Comparison of ENCODE assay signal across 13 cellular contexts in genomic region chr14:49975799-49976198, GRCh38.
DNase-seq lines count a peak whose midpoint lies in the region; FAIRE-seq and TF ChIP-seq lines count a peak whose summit lies in the region.
"Had no signal": no experiment of that assay in that cellular context is flagged by ENCODE, and none has a peak within 500 bp of the region (broad histone marks: within the 10 kb centered on the region; RNA-seq: fewer than 3 reads in every experiment).

No MANE protein-coding gene starts in this region.

- H3K36me3 ChIP-seq in astrocyte (ENCODE audit: insufficient read depth, low read length): no peaks in the 10 kb centered on the region
- H3K36me3 ChIP-seq in mesodermal cell (ENCODE audit: control insufficient read depth, insufficient read depth, low read length): no peaks in the 10 kb centered on the region
- no peaks in the 10 kb centered on the region for H3K36me3 ChIP-seq in transverse colon

- TF ChIP-seq CTCF in astrocyte (IDR thresholded peaks at IDR 0.05; ENCODE audit: insufficient read depth, low read depth, low read length) (no peak), transverse colon (IDR thresholded peaks at IDR 0.05) (no peak)

- no peaks in the 10 kb centered on the region for H3K27me3 ChIP-seq in astrocyte (ENCODE audit: insufficient read depth, low read length)
- no peaks in the 10 kb centered on the region for H3K27me3 ChIP-seq in transverse colon

- intact Hi-C loops in transverse colon (cut with DNase I; ENCODE audit: low total_unique reads): loop anchor here (5.0 kb wide), 1 partner anchor 83 kb away; the partner anchor contains the start of gene ARF6

- H3K4me1 ChIP-seq in astrocyte (ENCODE audit: insufficient read depth, low read length): peaks cover 46% of the 10 kb centered on the region
- peaks cover 46% of the 10 kb centered on the region for H3K4me1 ChIP-seq in mesodermal cell (ENCODE audit: control insufficient read depth, insufficient read depth, low read length, poor library complexity, severe bottlenecking)
- H3K4me1 ChIP-seq in transverse colon: peaks cover 45 to 76% (median 57%) of the 10 kb centered on the region in 4 donors

- peak overlapping the region; percentile 49 for H3K4me2 ChIP-seq in astrocyte (ENCODE audit: low read length)

- H3K4me1 Mint-ChIP-seq in activated naive CD4-positive, alpha-beta T cell treated with anti-CD3 and anti-CD28 coated beads, Interleukin-2, amount 50 U/mL, for 24 hours: peaks cover 89% of the 10 kb centered on the region
- peaks cover 47% of the 10 kb centered on the region for H3K4me1 Mint-ChIP-seq in astrocyte (ENCODE audit: low read depth, unreplicated experiment)

- H3K9me3 Mint-ChIP-seq in activated naive CD4-positive, alpha-beta T cell treated with anti-CD3 and anti-CD28 coated beads, Interleukin-2, amount 50 U/mL, for 24 hours: no peaks in the 10 kb centered on the region
- no peaks in the 10 kb centered on the region for H3K9me3 Mint-ChIP-seq in astrocyte (ENCODE audit: unreplicated experiment)
- H3K9me3 Mint-ChIP-seq: central memory CD8-positive, alpha-beta T cell had no signal

- H3K36me3 Mint-ChIP-seq in activated naive CD4-positive, alpha-beta T cell treated with anti-CD3 and anti-CD28 coated beads, Interleukin-2, amount 50 U/mL, for 24 hours: no peaks in the 10 kb centered on the region
- H3K36me3 Mint-ChIP-seq in astrocyte (ENCODE audit: low read depth, unreplicated experiment): peaks cover 5% of the 10 kb centered on the region

- H3K27ac ChIP-seq in astrocyte (ENCODE audit: low read depth, low read length) (peak overlapping the region; percentile 86), mesodermal cell (ENCODE audit: low read depth, low read length, severe bottlenecking) (peak overlapping the region; percentile 57), transverse colon (peak overlapping the region; percentile 76 to 93 (median 86))

- no peaks in the 10 kb centered on the region for H3K27me3 Mint-ChIP-seq in activated naive CD4-positive, alpha-beta T cell treated with anti-CD3 and anti-CD28 coated beads, Interleukin-2, amount 50 U/mL, for 24 hours
- H3K27me3 Mint-ChIP-seq in astrocyte (ENCODE audit: low read depth, unreplicated experiment): peaks cover 6% of the 10 kb centered on the region
- H3K27me3 Mint-ChIP-seq: central memory CD8-positive, alpha-beta T cell had no signal

- no peaks in the 10 kb centered on the region for H3K79me2 ChIP-seq in astrocyte (ENCODE audit: insufficient read depth, low read length)

- FAIRE-seq in astrocyte (lab: Jason Lieb, UNC): no peak
- no peak for FAIRE-seq in frontal cortex (lab: Jason Lieb, UNC)

- no peak overlapping the region for H3K4me3 Mint-ChIP-seq in activated naive CD4-positive, alpha-beta T cell treated with anti-CD3 and anti-CD28 coated beads, Interleukin-2, amount 50 U/mL, for 24 hours
- H3K4me3 Mint-ChIP-seq in astrocyte (ENCODE audit: unreplicated experiment): no peak overlapping the region
- H3K4me3 Mint-ChIP-seq: central memory CD8-positive, alpha-beta T cell had no signal

- in situ Hi-C loops in transverse colon (cut with MboI; ENCODE audit: low pct_ligation_motif_present in 1 of 4, low pct_unique_long_range_greater_than_20kb in 1 of 4, low sequenced_read_pairs in 3 of 4): no loop called here

- H3K4me3 ChIP-seq in astrocyte (ENCODE audit: insufficient read depth, low read depth, low read length) (no peak overlapping the region), mesodermal cell (ENCODE audit: extremely low read depth, insufficient read depth, low read length, poor library complexity, severe bottlenecking) (no peak overlapping the region), transverse colon (no peak overlapping the region)

- H3K9ac ChIP-seq in astrocyte (ENCODE audit: low read length): peak overlapping the region; percentile 60

- H4K20me1 ChIP-seq in astrocyte (ENCODE audit: insufficient read depth, low read length): no peaks in the 10 kb centered on the region

- no peak for DNase-seq in activated naive CD4-positive, alpha-beta T cell treated with Interleukin-2 at 50 U/mL for 16 hours
- no peak for DNase-seq in astrocyte (ENCODE audit: low read depth)
- peak; percentile 68 for DNase-seq in transverse colon
- DNase-seq in NOMO-1 (lab: John Stamatoyannopoulos, UW; ENCODE audit: unreplicated experiment in 2 of 2): no peak
- DNase-seq in NCI-H510A treated with DMSO at 0.1 percent for 48 hours (lab: John Stamatoyannopoulos, UW): no peak
- DNase-seq in frontal cortex (ENCODE audit: low spot score in 2 of 2): no peak
- DNase-seq: AML-193, NCI-H1436, OCI-M1, posterior cingulate gyrus had no signal

- 100% methylated on average over 3 of the region's 3 CpGs; no CpG with 5 or more reads in 1 of the 2 experiments for WGBS in mesodermal cell (ENCODE audit: insufficient coverage in 2 of 2), 2 experiments
- WGBS in transverse colon (ENCODE audit: low coverage in 1 of 2), 2 donors: 54 to 56% methylated on average over 3 of the region's 3 CpGs

- peak overlapping the region; percentile 29 for H2AFZ ChIP-seq in astrocyte (ENCODE audit: low read depth, low read length)

- H3K27ac Mint-ChIP-seq in activated naive CD4-positive, alpha-beta T cell treated with anti-CD3 and anti-CD28 coated beads, Interleukin-2, amount 50 U/mL, for 24 hours: peak overlapping the region; percentile 90
- peak overlapping the region; percentile 93 for H3K27ac Mint-ChIP-seq in astrocyte (ENCODE audit: unreplicated experiment)

- H3K9me3 ChIP-seq in astrocyte (ENCODE audit: insufficient read depth, low read depth, low read length) (no peaks in the 10 kb centered on the region), mesodermal cell (ENCODE audit: control insufficient read depth, low read length) (no peaks in the 10 kb centered on the region), transverse colon (no peaks in the 10 kb centered on the region)

- peak; percentile 13 for TF ChIP-seq POLR2A in transverse colon (IDR thresholded peaks at IDR 0.05)

- no peak for TF ChIP-seq EP300 in transverse colon (IDR thresholded peaks at IDR 0.05; ENCODE audit: low read depth)
